8 cellular contexts compared by ENCODE assay signal in the genomic region with DNA sequence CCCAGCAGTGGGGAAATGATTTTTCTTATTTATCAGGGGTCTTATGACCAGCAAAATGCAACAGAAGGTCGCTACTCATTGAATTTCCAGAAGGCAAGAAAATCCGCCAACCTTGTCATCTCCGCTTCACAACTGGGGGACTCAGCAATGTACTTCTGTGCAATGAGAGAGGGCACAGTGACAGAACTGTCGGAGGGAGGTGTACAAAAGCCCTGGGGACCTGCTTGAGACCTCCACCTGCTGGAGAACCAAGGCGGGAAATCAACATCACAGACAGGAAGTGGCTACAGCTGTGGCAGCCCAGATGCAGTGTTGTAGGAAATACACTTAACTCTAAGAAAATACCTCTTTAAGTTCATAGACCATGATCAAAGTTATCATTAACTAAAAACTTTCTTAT.
DNase-seq lines count a peak whose midpoint lies in the region; ATAC-seq, FAIRE-seq and TF ChIP-seq lines count a peak whose summit lies in the region.

No MANE protein-coding gene starts in this region.

- no peak overlapping the region for H3K27ac ChIP-seq in hepatocyte

- TF ChIP-seq CTCF in GM12872 (IDR thresholded peaks at IDR 0.05; ENCODE audit: insufficient read depth, low read depth, low read length), result peak; percentile 38; the same call in 1 of the 3 replicates
- TF ChIP-seq CTCF in hepatocyte (IDR thresholded peaks at IDR 0.05; ENCODE audit: poor library complexity), result no peak
- no peak for TF ChIP-seq CTCF in GM10266 (IDR thresholded peaks at IDR 0.05; ENCODE audit: control insufficient read depth, insufficient read depth, low read depth, missing control alignments)

- no peaks in the 10 kb centered on the region for H3K9me2 ChIP-seq in hepatocyte (replicated peaks; ENCODE audit: insufficient read depth)

- no peaks in the 10 kb centered on the region for H3K27me3 ChIP-seq in hepatocyte

- ATAC-seq in HG02798 (IDR thresholded peaks at IDR 0.05; ENCODE audit: poor library complexity, unreplicated experiment), result peak; percentile 81

- no peak overlapping the region for H3K4me3 ChIP-seq in hepatocyte

- no peaks in the 10 kb centered on the region for H3K79me2 ChIP-seq in hepatocyte

- no peaks in the 10 kb centered on the region for H3K36me3 ChIP-seq in hepatocyte (replicated peaks; ENCODE audit: insufficient read depth, low read depth)

- no peak for FAIRE-seq in RCC 7860 (lab: Jason Lieb, UNC)

- peak; percentile 38 for DNase-seq in activated CD4-positive, alpha-beta T cell treated with anti-CD3 and anti-CD28 coated beads for 1 hour
- DNase-seq in iPS-NIHi7 (ENCODE audit: extremely low spot score) (peak; percentile 24), SKM-1 (lab: John Stamatoyannopoulos, UW; ENCODE audit: unreplicated experiment) (no peak), RCC 7860 (ENCODE audit: low spot score) (no peak), hepatocyte (ENCODE audit: low spot score) (no peak), GM10266 (ENCODE audit: extremely low spot score) (no peak)

- no peak overlapping the region for H2AFZ ChIP-seq in hepatocyte

- H4K20me1 ChIP-seq in hepatocyte (ENCODE audit: insufficient read depth, poor library complexity, severe bottlenecking), result no peaks in the 10 kb centered on the region

- WGBS in hepatocyte (ENCODE audit: low lambda C conversion rate, missing lambda C conversion rate), result 72% methylated on average over 5 of the region's 5 CpGs

- H3K4me1 ChIP-seq in hepatocyte (ENCODE audit: insufficient read depth), result no peaks in the 10 kb centered on the region

- no peak overlapping the region for H3K4me2 ChIP-seq in hepatocyte

- H3K9me3 ChIP-seq in hepatocyte (ENCODE audit: low read depth), result no peaks in the 10 kb centered on the region

Comparison
In these comparisons a context has a peak if more than half of its experiments do, and no peak if none do; other contexts are left out.
1. DNase-seq: peak in activated CD4-positive, alpha-beta T cell treated with anti-CD3 and anti-CD28 coated beads for 1 hour (single experiment) and iPS-NIHi7 (single experiment); none in SKM-1 (single experiment), RCC 7860 (single experiment), hepatocyte (single experiment) and GM10266 (single experiment).